13 cellular contexts compared by ENCODE assay signal in genomic region chr19:41003665-41004064, GRCh38. TPM values are rescaled to one million over a fixed set of nuclear protein-coding genes. Genes with fewer than 3 reads are reported as not detected.
"Had no signal": no experiment of that assay in that cellular context is flagged by ENCODE, and none has a peak within 500 bp of the region (broad histone marks: within the 10 kb centered on the region; RNA-seq: fewer than 3 reads in every experiment).

No MANE protein-coding gene starts in this region.

RNA-seq across cellular contexts. Expression of gene CYP2B6, which starts 12.6 kb away (rescaled TPM):
- total RNA-seq: activated B cell treated with CpG ODN at 0.5 μM for 24 hours; activated CD4-positive, alpha-beta memory T cell treated with anti-CD3 and anti-CD28 coated beads for 36 hours; activated naive CD4-positive, alpha-beta T cell treated with anti-CD3 and anti-CD28 coated beads for 36 hours; activated naive CD4-positive, alpha-beta T cell treated with anti-CD3 and anti-CD28 coated beads, Interleukin-2, amount 50 U/mL, for 72 hours; activated T-helper 1 cell treated with anti-CD3 and anti-CD28 coated beads, Interleukin-12 subunit alpha, Interleukin-12 subunit beta, Interleukin-2, Interleukin-4 antibody, amounts not matched to agents 30 ng/mL and 10 ng/mL and 1 ng/mL, durations not matched to agents 14 hours and 24 hours and 36 hours; astrocyte; body of pancreas; breast epithelium; OCI-LY7; PC-9; Right ventricle myocardium inferior; T-helper 17 cell had no signal
- polyA plus RNA-seq: IgD-negative memory B cell had no signal
